1 cellular context compared by ENCODE assay signal in the genomic region with DNA sequence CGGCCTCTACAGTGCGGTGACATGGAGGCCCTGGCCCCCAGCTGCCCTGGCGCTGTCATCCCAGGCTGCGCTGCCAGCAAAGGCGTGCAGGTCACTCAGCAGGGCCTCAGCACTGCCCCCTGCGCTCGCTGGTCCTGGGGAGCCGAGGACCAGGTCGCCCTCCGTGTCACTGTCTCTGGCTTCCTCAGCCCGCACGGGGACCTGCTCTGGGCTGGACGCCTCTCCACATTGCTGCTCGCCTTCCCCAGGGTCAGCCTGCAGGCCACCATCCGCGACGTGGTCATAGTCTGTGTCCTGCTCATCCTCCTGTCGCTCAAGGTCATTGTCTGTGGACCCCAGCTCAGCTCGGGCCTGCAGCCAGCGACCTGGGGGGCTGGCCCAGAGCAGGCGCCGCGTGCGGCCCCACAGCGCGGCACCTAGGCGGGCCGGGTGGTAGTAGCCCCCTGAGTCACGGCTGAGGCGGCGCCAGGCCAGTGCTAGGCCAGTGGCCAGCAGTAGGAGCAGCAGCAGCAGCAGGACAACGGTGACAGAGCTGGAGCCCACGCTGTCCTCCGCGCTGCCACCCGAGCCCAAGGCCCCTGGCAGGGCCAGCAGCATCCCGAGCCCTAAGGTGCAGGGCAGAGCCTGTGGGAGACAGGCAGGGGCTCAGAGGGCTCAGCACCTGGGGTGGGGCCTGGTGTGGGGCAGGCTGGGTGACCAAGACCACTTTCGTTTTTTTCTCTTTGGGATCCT.
A peak's percentile ranks its signal among the peaks of the same experiment; 100 is the strongest.
TF ChIP-seq lines count a peak whose summit lies in the region.

No MANE protein-coding gene starts in this region.

TF ChIP-seq in K562, 482 proteins besides CTCF, POLR2A, EP300 and RAD21:
- TF ChIP-seq ZNF282 (CRISPR knock-in tag; IDR thresholded peaks at IDR 0.05): peak; percentile 30; the same call in 1 of the 2 replicates
- no peak for TF ChIP-seq HNRNPL (IDR thresholded peaks at IDR 0.05; ENCODE audit: low read depth, low read length)
- 0 out of 2 replicates have a peak, but pooled peaks have one; percentile 49 for TF ChIP-seq FOXP1 (CRISPR knock-in tag; IDR thresholded peaks at IDR 0.05)
- TF ChIP-seq CCNT2 (IDR thresholded peaks at IDR 0.05; ENCODE audit: borderline replicate concordance, extremely low read depth, insufficient read length, low read depth, low read length): peak; percentile 13
- TF ChIP-seq, protein P1, sequence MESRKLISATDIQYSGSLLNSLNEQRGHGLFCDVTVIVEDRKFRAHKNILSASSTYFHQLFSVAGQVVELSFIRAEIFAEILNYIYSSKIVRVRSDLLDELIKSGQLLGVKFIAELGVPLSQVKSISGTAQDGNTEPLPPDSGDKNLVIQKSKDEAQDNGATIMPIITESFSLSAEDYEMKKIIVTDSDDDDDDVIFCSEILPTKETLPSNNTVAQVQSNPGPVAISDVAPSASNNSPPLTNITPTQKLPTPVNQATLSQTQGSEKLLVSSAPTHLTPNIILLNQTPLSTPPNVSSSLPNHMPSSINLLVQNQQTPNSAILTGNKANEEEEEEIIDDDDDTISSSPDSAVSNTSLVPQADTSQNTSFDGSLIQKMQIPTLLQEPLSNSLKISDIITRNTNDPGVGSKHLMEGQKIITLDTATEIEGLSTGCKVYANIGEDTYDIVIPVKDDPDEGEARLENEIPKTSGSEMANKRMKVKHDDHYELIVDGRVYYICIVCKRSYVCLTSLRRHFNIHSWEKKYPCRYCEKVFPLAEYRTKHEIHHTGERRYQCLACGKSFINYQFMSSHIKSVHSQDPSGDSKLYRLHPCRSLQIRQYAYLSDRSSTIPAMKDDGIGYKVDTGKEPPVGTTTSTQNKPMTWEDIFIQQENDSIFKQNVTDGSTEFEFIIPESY (CRISPR knock-in tag; IDR thresholded peaks at IDR 0.05): peak; percentile 78
- no peak for TF ChIP-seq HDAC2 (IDR thresholded peaks at IDR 0.05)
- TF ChIP-seq ZNF551 (CRISPR knock-in tag; IDR thresholded peaks at IDR 0.05): no peak
- TF ChIP-seq ASH1L (IDR thresholded peaks at IDR 0.05; ENCODE audit: borderline replicate concordance, low read depth, partially characterized antibody): no peak
- TF ChIP-seq RBFOX2 (IDR thresholded peaks at IDR 0.05; ENCODE audit: low read depth, low read length): peak; percentile 58
- peak; percentile 23; the same call in 1 of the 2 replicates for TF ChIP-seq ZFX (CRISPR knock-in tag; IDR thresholded peaks at IDR 0.05)
- 0 out of 2 replicates have a peak, but pooled peaks have one; percentile 1 for TF ChIP-seq ZNF589 (CRISPR knock-in tag; IDR thresholded peaks at IDR 0.05; ENCODE audit: low read depth)
- TF ChIP-seq POLR2G (IDR thresholded peaks at IDR 0.05; ENCODE audit: low read depth, low read length): peak; percentile 67
- peak; percentile 33 for TF ChIP-seq FIP1L1 (IDR thresholded peaks at IDR 0.05; ENCODE audit: low read depth, low read length, poor library complexity, severe bottlenecking)
- no peak for TF ChIP-seq NFE2L1 (tag; IDR thresholded peaks at IDR 0.05; ENCODE audit: borderline replicate concordance, low read depth)
- TF ChIP-seq, protein P2, sequence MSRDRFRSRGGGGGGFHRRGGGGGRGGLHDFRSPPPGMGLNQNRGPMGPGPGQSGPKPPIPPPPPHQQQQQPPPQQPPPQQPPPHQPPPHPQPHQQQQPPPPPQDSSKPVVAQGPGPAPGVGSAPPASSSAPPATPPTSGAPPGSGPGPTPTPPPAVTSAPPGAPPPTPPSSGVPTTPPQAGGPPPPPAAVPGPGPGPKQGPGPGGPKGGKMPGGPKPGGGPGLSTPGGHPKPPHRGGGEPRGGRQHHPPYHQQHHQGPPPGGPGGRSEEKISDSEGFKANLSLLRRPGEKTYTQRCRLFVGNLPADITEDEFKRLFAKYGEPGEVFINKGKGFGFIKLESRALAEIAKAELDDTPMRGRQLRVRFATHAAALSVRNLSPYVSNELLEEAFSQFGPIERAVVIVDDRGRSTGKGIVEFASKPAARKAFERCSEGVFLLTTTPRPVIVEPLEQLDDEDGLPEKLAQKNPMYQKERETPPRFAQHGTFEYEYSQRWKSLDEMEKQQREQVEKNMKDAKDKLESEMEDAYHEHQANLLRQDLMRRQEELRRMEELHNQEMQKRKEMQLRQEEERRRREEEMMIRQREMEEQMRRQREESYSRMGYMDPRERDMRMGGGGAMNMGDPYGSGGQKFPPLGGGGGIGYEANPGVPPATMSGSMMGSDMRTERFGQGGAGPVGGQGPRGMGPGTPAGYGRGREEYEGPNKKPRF (IDR thresholded peaks at IDR 0.05; ENCODE audit: low read depth, low read length): no peak
- TF ChIP-seq IRF2 (CRISPR knock-in tag; IDR thresholded peaks at IDR 0.05): 0 out of 2 replicates have a peak, but pooled peaks have one; percentile 24
- peak; percentile 53; the same call in 1 of the 2 replicates for TF ChIP-seq ZNF143 (CRISPR knock-in tag; IDR thresholded peaks at IDR 0.05)
- peak in 1 of 2 experiments; percentile 39; a peak in 1 of 4 replicates for TF ChIP-seq TEAD1 (CRISPR knock-in tag; IDR thresholded peaks at IDR 0.05)
- TF ChIP-seq, protein P3, sequence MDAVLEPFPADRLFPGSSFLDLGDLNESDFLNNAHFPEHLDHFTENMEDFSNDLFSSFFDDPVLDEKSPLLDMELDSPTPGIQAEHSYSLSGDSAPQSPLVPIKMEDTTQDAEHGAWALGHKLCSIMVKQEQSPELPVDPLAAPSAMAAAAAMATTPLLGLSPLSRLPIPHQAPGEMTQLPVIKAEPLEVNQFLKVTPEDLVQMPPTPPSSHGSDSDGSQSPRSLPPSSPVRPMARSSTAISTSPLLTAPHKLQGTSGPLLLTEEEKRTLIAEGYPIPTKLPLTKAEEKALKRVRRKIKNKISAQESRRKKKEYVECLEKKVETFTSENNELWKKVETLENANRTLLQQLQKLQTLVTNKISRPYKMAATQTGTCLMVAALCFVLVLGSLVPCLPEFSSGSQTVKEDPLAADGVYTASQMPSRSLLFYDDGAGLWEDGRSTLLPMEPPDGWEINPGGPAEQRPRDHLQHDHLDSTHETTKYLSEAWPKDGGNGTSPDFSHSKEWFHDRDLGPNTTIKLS (IDR thresholded peaks at IDR 0.05; ENCODE audit: borderline replicate concordance, low read depth): no peak
- TF ChIP-seq, protein P4, sequence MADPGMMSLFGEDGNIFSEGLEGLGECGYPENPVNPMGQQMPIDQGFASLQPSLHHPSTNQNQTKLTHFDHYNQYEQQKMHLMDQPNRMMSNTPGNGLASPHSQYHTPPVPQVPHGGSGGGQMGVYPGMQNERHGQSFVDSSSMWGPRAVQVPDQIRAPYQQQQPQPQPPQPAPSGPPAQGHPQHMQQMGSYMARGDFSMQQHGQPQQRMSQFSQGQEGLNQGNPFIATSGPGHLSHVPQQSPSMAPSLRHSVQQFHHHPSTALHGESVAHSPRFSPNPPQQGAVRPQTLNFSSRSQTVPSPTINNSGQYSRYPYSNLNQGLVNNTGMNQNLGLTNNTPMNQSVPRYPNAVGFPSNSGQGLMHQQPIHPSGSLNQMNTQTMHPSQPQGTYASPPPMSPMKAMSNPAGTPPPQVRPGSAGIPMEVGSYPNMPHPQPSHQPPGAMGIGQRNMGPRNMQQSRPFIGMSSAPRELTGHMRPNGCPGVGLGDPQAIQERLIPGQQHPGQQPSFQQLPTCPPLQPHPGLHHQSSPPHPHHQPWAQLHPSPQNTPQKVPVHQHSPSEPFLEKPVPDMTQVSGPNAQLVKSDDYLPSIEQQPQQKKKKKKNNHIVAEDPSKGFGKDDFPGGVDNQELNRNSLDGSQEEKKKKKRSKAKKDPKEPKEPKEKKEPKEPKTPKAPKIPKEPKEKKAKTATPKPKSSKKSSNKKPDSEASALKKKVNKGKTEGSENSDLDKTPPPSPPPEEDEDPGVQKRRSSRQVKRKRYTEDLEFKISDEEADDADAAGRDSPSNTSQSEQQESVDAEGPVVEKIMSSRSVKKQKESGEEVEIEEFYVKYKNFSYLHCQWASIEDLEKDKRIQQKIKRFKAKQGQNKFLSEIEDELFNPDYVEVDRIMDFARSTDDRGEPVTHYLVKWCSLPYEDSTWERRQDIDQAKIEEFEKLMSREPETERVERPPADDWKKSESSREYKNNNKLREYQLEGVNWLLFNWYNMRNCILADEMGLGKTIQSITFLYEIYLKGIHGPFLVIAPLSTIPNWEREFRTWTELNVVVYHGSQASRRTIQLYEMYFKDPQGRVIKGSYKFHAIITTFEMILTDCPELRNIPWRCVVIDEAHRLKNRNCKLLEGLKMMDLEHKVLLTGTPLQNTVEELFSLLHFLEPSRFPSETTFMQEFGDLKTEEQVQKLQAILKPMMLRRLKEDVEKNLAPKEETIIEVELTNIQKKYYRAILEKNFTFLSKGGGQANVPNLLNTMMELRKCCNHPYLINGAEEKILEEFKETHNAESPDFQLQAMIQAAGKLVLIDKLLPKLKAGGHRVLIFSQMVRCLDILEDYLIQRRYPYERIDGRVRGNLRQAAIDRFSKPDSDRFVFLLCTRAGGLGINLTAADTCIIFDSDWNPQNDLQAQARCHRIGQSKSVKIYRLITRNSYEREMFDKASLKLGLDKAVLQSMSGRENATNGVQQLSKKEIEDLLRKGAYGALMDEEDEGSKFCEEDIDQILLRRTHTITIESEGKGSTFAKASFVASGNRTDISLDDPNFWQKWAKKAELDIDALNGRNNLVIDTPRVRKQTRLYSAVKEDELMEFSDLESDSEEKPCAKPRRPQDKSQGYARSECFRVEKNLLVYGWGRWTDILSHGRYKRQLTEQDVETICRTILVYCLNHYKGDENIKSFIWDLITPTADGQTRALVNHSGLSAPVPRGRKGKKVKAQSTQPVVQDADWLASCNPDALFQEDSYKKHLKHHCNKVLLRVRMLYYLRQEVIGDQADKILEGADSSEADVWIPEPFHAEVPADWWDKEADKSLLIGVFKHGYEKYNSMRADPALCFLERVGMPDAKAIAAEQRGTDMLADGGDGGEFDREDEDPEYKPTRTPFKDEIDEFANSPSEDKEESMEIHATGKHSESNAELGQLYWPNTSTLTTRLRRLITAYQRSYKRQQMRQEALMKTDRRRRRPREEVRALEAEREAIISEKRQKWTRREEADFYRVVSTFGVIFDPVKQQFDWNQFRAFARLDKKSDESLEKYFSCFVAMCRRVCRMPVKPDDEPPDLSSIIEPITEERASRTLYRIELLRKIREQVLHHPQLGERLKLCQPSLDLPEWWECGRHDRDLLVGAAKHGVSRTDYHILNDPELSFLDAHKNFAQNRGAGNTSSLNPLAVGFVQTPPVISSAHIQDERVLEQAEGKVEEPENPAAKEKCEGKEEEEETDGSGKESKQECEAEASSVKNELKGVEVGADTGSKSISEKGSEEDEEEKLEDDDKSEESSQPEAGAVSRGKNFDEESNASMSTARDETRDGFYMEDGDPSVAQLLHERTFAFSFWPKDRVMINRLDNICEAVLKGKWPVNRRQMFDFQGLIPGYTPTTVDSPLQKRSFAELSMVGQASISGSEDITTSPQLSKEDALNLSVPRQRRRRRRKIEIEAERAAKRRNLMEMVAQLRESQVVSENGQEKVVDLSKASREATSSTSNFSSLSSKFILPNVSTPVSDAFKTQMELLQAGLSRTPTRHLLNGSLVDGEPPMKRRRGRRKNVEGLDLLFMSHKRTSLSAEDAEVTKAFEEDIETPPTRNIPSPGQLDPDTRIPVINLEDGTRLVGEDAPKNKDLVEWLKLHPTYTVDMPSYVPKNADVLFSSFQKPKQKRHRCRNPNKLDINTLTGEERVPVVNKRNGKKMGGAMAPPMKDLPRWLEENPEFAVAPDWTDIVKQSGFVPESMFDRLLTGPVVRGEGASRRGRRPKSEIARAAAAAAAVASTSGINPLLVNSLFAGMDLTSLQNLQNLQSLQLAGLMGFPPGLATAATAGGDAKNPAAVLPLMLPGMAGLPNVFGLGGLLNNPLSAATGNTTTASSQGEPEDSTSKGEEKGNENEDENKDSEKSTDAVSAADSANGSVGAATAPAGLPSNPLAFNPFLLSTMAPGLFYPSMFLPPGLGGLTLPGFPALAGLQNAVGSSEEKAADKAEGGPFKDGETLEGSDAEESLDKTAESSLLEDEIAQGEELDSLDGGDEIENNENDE (IDR thresholded peaks at IDR 0.05; ENCODE audit: low read depth, low read length): no peak
- TF ChIP-seq ZC3H4 (CRISPR knock-in tag; IDR thresholded peaks at IDR 0.05; ENCODE audit: borderline replicate concordance): peak; percentile 44; the same call in 1 of the 2 replicates
